In genomic region chr10:105585753-105586152, GRCh38 we compare ENCODE assay signal across 20 cellular contexts.
DNase-seq lines count a peak whose midpoint lies in the region; ATAC-seq and TF ChIP-seq lines count a peak whose summit lies in the region.
"Had no signal": no experiment of that assay in that cellular context is flagged by ENCODE, and none has a peak within 500 bp of the region (broad histone marks: within the 10 kb centered on the region; RNA-seq: fewer than 3 reads in every experiment).

No MANE protein-coding gene starts in this region.

- no peak for ATAC-seq in gastrocnemius medialis
- ATAC-seq: heart right ventricle had no signal

- H3K27ac Mint-ChIP-seq in type B pancreatic cell, result peak overlapping the region; percentile 17
- H3K27ac Mint-ChIP-seq: CD4-positive, CD25-positive, alpha-beta regulatory T cell; dendritic cell treated with granulocyte-macrophage colony-stimulating factor and Interleukin-4, amounts not matched to agents 40 ng/mL and 50 ng/mL, for 4 days had no signal

- no peaks in the 10 kb centered on the region; the same call in 1 of the 2 replicates for H3K9me3 ChIP-seq in SJCRH30 (replicated peaks)
- H3K9me3 ChIP-seq in gastrocnemius medialis, result no peaks in the 10 kb centered on the region
- H3K9me3 ChIP-seq: heart right ventricle had no signal

- H3K27ac ChIP-seq in SJCRH30, result peak overlapping the region; percentile 17; the same call in 1 of the 2 replicates
- no peak overlapping the region for H3K27ac ChIP-seq in gastrocnemius medialis
- H3K27ac ChIP-seq: heart right ventricle had no signal

- no peak for TF ChIP-seq POLR2A in gastrocnemius medialis (IDR thresholded peaks at IDR 0.05)

- H3K9me3 Mint-ChIP-seq in type B pancreatic cell, result no peaks in the 10 kb centered on the region

- no peaks in the 10 kb centered on the region for H3K36me3 Mint-ChIP-seq in type B pancreatic cell
- H3K36me3 Mint-ChIP-seq: CD4-positive, CD25-positive, alpha-beta regulatory T cell had no signal

- DNase-seq in H4 (ENCODE audit: low spot score), result peak; percentile 21
- DNase-seq in SJCRH30, result peak; percentile 3 to 22
- DNase-seq in fibroblast of villous mesenchyme (ENCODE audit: low read depth), result peak; percentile 2
- DNase-seq in type B pancreatic cell (ENCODE audit: extremely low spot score, unreplicated experiment), result no peak
- no peak for DNase-seq in gastrocnemius medialis
- no peak for DNase-seq in SHP77 treated with DMSO at 0.1 percent for 48 hours (lab: John Stamatoyannopoulos, UW)
- DNase-seq in DMS53 treated with DMSO at 0.1 percent for 48 hours (lab: John Stamatoyannopoulos, UW; ENCODE audit: unreplicated experiment), result no peak
- DNase-seq: activated CD4-positive, alpha-beta T cell treated with anti-CD3 and anti-CD28 coated beads for 1 hour; activated CD8-positive, alpha-beta memory T cell treated with anti-CD3 and anti-CD28 coated beads, Interleukin-2, amount 50 U/mL, for 4 hours; activated gamma-delta T cell; anterior cingulate cortex; CD4-positive, CD25-positive, alpha-beta regulatory T cell; DMS79; erythroblast; heart right ventricle; Karpas-422; NCI-H1417; SHP77; T-helper 9 cell had no signal

- no peak overlapping the region for H3K4me3 Mint-ChIP-seq in type B pancreatic cell
- H3K4me3 Mint-ChIP-seq: CD4-positive, CD25-positive, alpha-beta regulatory T cell; dendritic cell treated with granulocyte-macrophage colony-stimulating factor and Interleukin-4, amounts not matched to agents 40 ng/mL and 50 ng/mL, for 4 days had no signal

- H3K27me3 Mint-ChIP-seq in type B pancreatic cell, result no peaks in the 10 kb centered on the region
- H3K27me3 Mint-ChIP-seq: CD4-positive, CD25-positive, alpha-beta regulatory T cell; dendritic cell treated with granulocyte-macrophage colony-stimulating factor and Interleukin-4, amounts not matched to agents 40 ng/mL and 50 ng/mL, for 4 days had no signal

- H3K4me1 ChIP-seq in SJCRH30 (peaks cover 26% of the 10 kb centered on the region; the same call in 1 of the 2 replicates), gastrocnemius medialis (no peaks in the 10 kb centered on the region)
- H3K4me1 ChIP-seq: heart right ventricle had no signal

- intact Hi-C loops in gastrocnemius medialis (cut with DNase I; ENCODE audit: low total_unique reads), result no loop called here

- no peaks in the 10 kb centered on the region for H3K27me3 ChIP-seq in SJCRH30
- no peaks in the 10 kb centered on the region for H3K27me3 ChIP-seq in gastrocnemius medialis
- H3K27me3 ChIP-seq: heart right ventricle had no signal

- in situ Hi-C loops in gastrocnemius medialis (cut with MboI; ENCODE audit: low sequenced_read_pairs in 4 of 4), result no loop called here

- H3K36me3 ChIP-seq in SJCRH30 (no peaks in the 10 kb centered on the region), gastrocnemius medialis (no peaks in the 10 kb centered on the region)
- H3K36me3 ChIP-seq: heart right ventricle had no signal

- no peaks in the 10 kb centered on the region for H3K4me1 Mint-ChIP-seq in type B pancreatic cell (ENCODE audit: unreplicated experiment)
- H3K4me1 Mint-ChIP-seq: CD4-positive, CD25-positive, alpha-beta regulatory T cell had no signal

- no peak for TF ChIP-seq CTCF in fibroblast of villous mesenchyme (IDR thresholded peaks at IDR 0.05; ENCODE audit: insufficient read depth, low read depth, low read length)
- no peak for TF ChIP-seq CTCF in type B pancreatic cell (conservative IDR thresholded peaks at IDR 0.05)
- TF ChIP-seq CTCF in gastrocnemius medialis (IDR thresholded peaks at IDR 0.05 in 4 of 5, conservative IDR thresholded peaks at IDR 0.05 in 1 of 5), result no peak

- no peak overlapping the region for H3K4me3 ChIP-seq in SJCRH30
- H3K4me3 ChIP-seq in fibroblast of villous mesenchyme (ENCODE audit: low read depth, low read length), result no peak overlapping the region
- no peak overlapping the region for H3K4me3 ChIP-seq in gastrocnemius medialis
- H3K4me3 ChIP-seq: heart right ventricle had no signal

Comparison
In these comparisons a context has a peak if more than half of its experiments do, and no peak if none do; other contexts are left out.
1. DNase-seq: peak in H4 (single experiment), SJCRH30 (2 of 2) and fibroblast of villous mesenchyme (single experiment); none in type B pancreatic cell (single experiment), gastrocnemius medialis (0 of 2), SHP77 treated with DMSO at 0.1 percent for 48 hours (single experiment) and DMS53 treated with DMSO at 0.1 percent for 48 hours (single experiment).